22 cellular contexts compared by ENCODE assay signal in genomic region chr3:171110715-171111114, GRCh38.
"Had no signal": no experiment of that assay in that cellular context is flagged by ENCODE, and none has a peak within 500 bp of the region (broad histone marks: within the 10 kb centered on the region; RNA-seq: fewer than 3 reads in every experiment).

No MANE protein-coding gene starts in this region.

- H3K4me1 ChIP-seq: colonic mucosa, esophagus squamous epithelium, gastrocnemius medialis, left lung, lower lobe of right lung had no signal

- H3K27me3 ChIP-seq: colonic mucosa, esophagus squamous epithelium, gastrocnemius medialis, heart right ventricle, left lung had no signal

- H3K27ac ChIP-seq: colonic mucosa, epithelial cell of prostate, esophagus squamous epithelium, gastrocnemius medialis, heart right ventricle, left lung, lower lobe of right lung had no signal

- ATAC-seq: effector memory CD8-positive, alpha-beta T cell; esophagus mucosa; gastrocnemius medialis; heart right ventricle; left cardiac atrium; left lung; left ventricle myocardium superior; lower lobe of right lung had no signal

- H3K4me3 ChIP-seq: colonic mucosa, esophagus squamous epithelium, gastrocnemius medialis, heart right ventricle, left lung, lower lobe of right lung had no signal

- DNase-seq: colonic mucosa; cortex of kidney; effector CD8-positive, alpha-beta T cell; effector memory CD8-positive, alpha-beta T cell; endodermal cell; erythroblast; esophagus squamous epithelium; foreskin fibroblast; foreskin melanocyte; gastrocnemius medialis; glutamatergic neuron; head of caudate nucleus; heart right ventricle; hippocampal formation; left cardiac atrium; left lung; left ventricle myocardium superior; lower lobe of right lung; mesendoderm; midbrain had no signal

- H3K36me3 ChIP-seq: colonic mucosa had no signal

- H3K9me3 ChIP-seq: colonic mucosa, esophagus squamous epithelium, gastrocnemius medialis, heart right ventricle, left lung, lower lobe of right lung had no signal
